8 cellular contexts compared by ENCODE assay signal in the genomic region with DNA sequence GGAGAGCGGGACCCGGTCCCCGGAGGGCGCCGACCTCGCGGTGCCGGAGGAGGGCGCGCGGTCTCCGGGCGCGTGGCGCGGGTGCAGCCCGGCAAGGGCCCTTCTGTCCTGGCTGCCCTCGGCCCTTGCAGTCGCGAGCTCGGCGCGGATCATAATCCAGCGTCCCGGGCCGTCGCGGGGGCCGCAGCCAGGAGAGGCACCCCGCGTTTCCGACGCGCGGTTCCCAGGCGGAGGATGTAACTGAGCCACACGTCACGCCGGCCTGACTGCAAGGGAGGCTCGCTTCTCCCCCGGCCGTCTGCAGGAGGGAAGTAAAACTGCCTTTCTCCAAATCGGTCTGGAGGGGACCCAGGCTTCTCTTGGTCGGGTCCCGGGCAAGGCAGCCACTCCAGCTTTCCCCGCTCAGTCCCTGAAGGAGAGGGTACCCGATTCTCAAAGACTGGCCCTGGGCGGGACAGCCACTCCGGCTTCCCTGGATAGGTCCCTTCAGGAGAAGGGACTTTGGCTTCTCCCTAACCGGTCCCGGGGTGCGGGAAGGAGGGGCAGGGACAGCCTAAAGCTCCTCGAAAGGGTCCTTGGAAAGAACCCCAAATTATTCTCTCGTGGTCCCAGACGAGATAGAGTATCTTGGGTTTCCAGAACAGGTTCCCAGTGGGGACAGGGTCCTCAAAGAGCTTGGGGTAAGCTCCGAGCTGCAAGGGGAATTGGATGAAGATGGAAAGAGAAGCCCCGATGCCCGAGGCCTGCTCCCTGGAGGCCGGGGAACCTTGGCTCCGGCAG. TPM values are rescaled to one million over a fixed set of nuclear protein-coding genes. Genes with fewer than 3 reads are reported as not detected.
DNase-seq lines count a peak whose midpoint lies in the region; ATAC-seq and TF ChIP-seq lines count a peak whose summit lies in the region.

No MANE protein-coding gene starts in this region.

- no peaks in the 10 kb centered on the region for H3K9me3 ChIP-seq in CD4-positive, alpha-beta T cell (ENCODE audit: control insufficient read depth, low read length)
- H3K9me3 ChIP-seq in naive thymus-derived CD4-positive, alpha-beta T cell (ENCODE audit: control insufficient read depth in 2 of 3, low read length in 3 of 3): no peaks in the 10 kb centered on the region
- no peaks in the 10 kb centered on the region for H3K9me3 ChIP-seq in aorta (ENCODE audit: control insufficient read depth, low read length)

- H3K36me3 ChIP-seq in naive thymus-derived CD4-positive, alpha-beta T cell (ENCODE audit: control insufficient read depth in 2 of 3, insufficient read depth in 3 of 3, low read length in 3 of 3): no peaks in the 10 kb centered on the region
- no peaks in the 10 kb centered on the region for H3K36me3 ChIP-seq in aorta (ENCODE audit: control insufficient read depth in 1 of 2, insufficient read depth in 2 of 2, low read length in 1 of 2)

- peak; percentile 34 for ATAC-seq in CD4-positive, alpha-beta T cell (ENCODE audit: poor library complexity)
- peak; percentile 43 for ATAC-seq in naive thymus-derived CD4-positive, alpha-beta T cell
- ATAC-seq in aorta (ENCODE audit: low FRiP score) (peak; percentile 69), GM21825 (IDR thresholded peaks at IDR 0.05; ENCODE audit: unreplicated experiment) (no peak), HG02938 (IDR thresholded peaks at IDR 0.05; ENCODE audit: unreplicated experiment) (no peak)

- no peaks in the 10 kb centered on the region for H3K36me3 Mint-ChIP-seq in CD4-positive, alpha-beta T cell (ENCODE audit: low read depth)
- peaks cover 3% of the 10 kb centered on the region for H3K36me3 Mint-ChIP-seq in T-helper 1 cell treated with Interleukin-12 subunit alpha and Interleukin-12 subunit beta and Interleukin-4 antibody, amounts not matched to agents 30 μg/mL and 1 μg/mL, for 36 hours (ENCODE audit: low read depth)
- H3K36me3 Mint-ChIP-seq in endothelial cell (ENCODE audit: low read depth, unreplicated experiment): peaks cover 8% of the 10 kb centered on the region
- H3K36me3 Mint-ChIP-seq in naive thymus-derived CD4-positive, alpha-beta T cell: peaks cover 0 to 1% (median 0%) of the 10 kb centered on the region in 5 donors

- H3K27ac ChIP-seq in CD4-positive, alpha-beta T cell (ENCODE audit: low read depth, low read length): no peak overlapping the region
- no peak overlapping the region for H3K27ac ChIP-seq in naive thymus-derived CD4-positive, alpha-beta T cell (ENCODE audit: low read depth, low read length)
- H3K27ac ChIP-seq in aorta (ENCODE audit: low read depth in 1 of 2, low read length in 2 of 2): no peak overlapping the region

- POLR2A ChIA-PET in CD4-positive, alpha-beta T cell (lab: Charles Lee): interaction anchor here (0.7 to 4.4 kb wide), 14 partner anchors 10 to 191 kb away, joined by 3 to 13 read pairs (median 4); no protein-coding TSS in a partner anchor
- POLR2A ChIA-PET in naive thymus-derived CD4-positive, alpha-beta T cell (lab: Charles Lee): interaction anchor here (0.8 to 2.2 kb wide), 13 partner anchors 7 to 115 kb away, joined by 3 to 9 read pairs (median 3); no protein-coding TSS in a partner anchor

- peaks cover 79% of the 10 kb centered on the region for H3K27me3 Mint-ChIP-seq in CD4-positive, alpha-beta T cell
- H3K27me3 Mint-ChIP-seq in T-helper 1 cell treated with Interleukin-12 subunit alpha and Interleukin-12 subunit beta and Interleukin-4 antibody, amounts not matched to agents 30 μg/mL and 1 μg/mL, for 36 hours (ENCODE audit: low read depth): peaks cover 86% of the 10 kb centered on the region
- peaks cover 16% of the 10 kb centered on the region for H3K27me3 Mint-ChIP-seq in endothelial cell (ENCODE audit: unreplicated experiment)
- H3K27me3 Mint-ChIP-seq in naive thymus-derived CD4-positive, alpha-beta T cell: peaks cover 55 to 91% (median 63%) of the 10 kb centered on the region in 5 donors

- H3K4me1 Mint-ChIP-seq in CD4-positive, alpha-beta T cell (ENCODE audit: low read depth): peaks cover 13% of the 10 kb centered on the region
- H3K4me1 Mint-ChIP-seq in T-helper 1 cell treated with Interleukin-12 subunit alpha and Interleukin-12 subunit beta and Interleukin-4 antibody, amounts not matched to agents 30 μg/mL and 1 μg/mL, for 36 hours (ENCODE audit: low read depth): peaks cover 2% of the 10 kb centered on the region
- peaks cover 34% of the 10 kb centered on the region for H3K4me1 Mint-ChIP-seq in endothelial cell (ENCODE audit: unreplicated experiment)
- peaks cover 4 to 18% (median 13%) of the 10 kb centered on the region in 7 donors for H3K4me1 Mint-ChIP-seq in naive thymus-derived CD4-positive, alpha-beta T cell

- peaks cover 59% of the 10 kb centered on the region for H3K27me3 ChIP-seq in CD4-positive, alpha-beta T cell (ENCODE audit: control insufficient read depth, insufficient read depth, low read length)
- H3K27me3 ChIP-seq in naive thymus-derived CD4-positive, alpha-beta T cell (ENCODE audit: control insufficient read depth in 2 of 2, insufficient read depth in 2 of 2, low read length in 2 of 2): peaks cover 6 to 21% of the 10 kb centered on the region in 2 donors
- H3K27me3 ChIP-seq in aorta (ENCODE audit: control insufficient read depth in 1 of 2, insufficient read depth in 2 of 2, low read length in 1 of 2): no peaks in the 10 kb centered on the region

- peak overlapping the region; percentile 34 for H3K4me3 ChIP-seq in naive thymus-derived CD4-positive, alpha-beta T cell (ENCODE audit: low read length)
- H3K4me3 ChIP-seq in aorta (ENCODE audit: low read length in 2 of 2): peak overlapping the region; percentile 29 to 61

- TF ChIP-seq CTCF in CD4-positive, alpha-beta T cell (IDR thresholded peaks at IDR 0.05): peak; percentile 12
- no peak for TF ChIP-seq CTCF in endothelial cell (IDR thresholded peaks at IDR 0.05; ENCODE audit: unreplicated experiment)

- H3K4me3 Mint-ChIP-seq in CD4-positive, alpha-beta T cell: peak overlapping the region; percentile 83
- peak overlapping the region; percentile 15 for H3K4me3 Mint-ChIP-seq in T-helper 1 cell treated with Interleukin-12 subunit alpha and Interleukin-12 subunit beta and Interleukin-4 antibody, amounts not matched to agents 30 μg/mL and 1 μg/mL, for 36 hours
- H3K4me3 Mint-ChIP-seq in endothelial cell (ENCODE audit: unreplicated experiment): peak overlapping the region; percentile 94
- peak overlapping the region; percentile 68 to 86 (median 77) for H3K4me3 Mint-ChIP-seq in naive thymus-derived CD4-positive, alpha-beta T cell

- intact Hi-C loops in CD4-positive, alpha-beta T cell (cut with DNase I, micrococcal nuclease): loop anchor here (5.0 to 10.0 kb wide), 2 partner anchors 101 to 299 kb away; a partner anchor contains a TSS
- intact Hi-C loops in naive thymus-derived CD4-positive, alpha-beta T cell (cut with micrococcal nuclease): loop anchor here in 1 of 2 donors (1.0 to 10.0 kb wide), 5 partner anchors 39 to 941 kb away; a partner anchor contains a TSS
- intact Hi-C loops in aorta (cut with DNase I): no loop called here

- no peak overlapping the region for H3K27ac Mint-ChIP-seq in CD4-positive, alpha-beta T cell
- no peak overlapping the region for H3K27ac Mint-ChIP-seq in T-helper 1 cell treated with Interleukin-12 subunit alpha and Interleukin-12 subunit beta and Interleukin-4 antibody, amounts not matched to agents 30 μg/mL and 1 μg/mL, for 36 hours
- no peak overlapping the region for H3K27ac Mint-ChIP-seq in endothelial cell (ENCODE audit: unreplicated experiment)
- peak overlapping the region in 1 of 9 donors; percentile 55 for H3K27ac Mint-ChIP-seq in naive thymus-derived CD4-positive, alpha-beta T cell

- CTCF ChIA-PET in CD4-positive, alpha-beta T cell (lab: Charles Lee): interaction anchor here (0.6 to 1.8 kb wide), 2 partner anchors 184 to 185 kb away, joined by 4 to 9 read pairs; no protein-coding TSS in a partner anchor
- CTCF ChIA-PET in naive thymus-derived CD4-positive, alpha-beta T cell (lab: Charles Lee): interaction anchor here (0.7 to 2.8 kb wide), 17 partner anchors 9 to 287 kb away, joined by 3 to 7 read pairs (median 4); no protein-coding TSS in a partner anchor

- peak in 9 of 10 experiments; percentile 27 to 54 (median 33) for DNase-seq in CD4-positive, alpha-beta T cell
- no peak for DNase-seq in endothelial cell (ENCODE audit: low spot score)
- DNase-seq in naive thymus-derived CD4-positive, alpha-beta T cell: peak in 4 of 9 donors; percentile 27 to 36 (median 29)
- DNase-seq in aorta: peak; percentile 62 to 80
- DNase-seq in glomerular visceral epithelial cell (ENCODE audit: extremely low spot score): no peak

- peaks cover 10 to 16% of the 10 kb centered on the region in 2 donors for H3K4me1 ChIP-seq in naive thymus-derived CD4-positive, alpha-beta T cell (ENCODE audit: control insufficient read depth in 2 of 2, insufficient read depth in 2 of 2, low read length in 2 of 2)
- H3K4me1 ChIP-seq in aorta (ENCODE audit: control insufficient read depth in 1 of 2, insufficient read depth in 2 of 2, low read length in 2 of 2): no peaks in the 10 kb centered on the region

- no peaks in the 10 kb centered on the region for H3K9me3 Mint-ChIP-seq in CD4-positive, alpha-beta T cell
- no peaks in the 10 kb centered on the region for H3K9me3 Mint-ChIP-seq in T-helper 1 cell treated with Interleukin-12 subunit alpha and Interleukin-12 subunit beta and Interleukin-4 antibody, amounts not matched to agents 30 μg/mL and 1 μg/mL, for 36 hours
- no peaks in the 10 kb centered on the region for H3K9me3 Mint-ChIP-seq in endothelial cell (ENCODE audit: unreplicated experiment)
- H3K9me3 Mint-ChIP-seq in naive thymus-derived CD4-positive, alpha-beta T cell: no peaks in the 10 kb centered on the region

- WGBS in aorta, 2 donors: 0% methylated on average over 55 to 60 of the region's 60 CpGs

RNA-seq across cellular contexts. Expression of a gene that starts 0.8 kb away (rescaled TPM):
- 1 to 10 TPM; 2.1 to 2.2 TPM for total RNA-seq in CD4-positive, alpha-beta T cell
- total RNA-seq in endothelial cell (ENCODE audit: unreplicated experiment) (120 TPM), aorta (10 to 100 TPM; 36.9 to 79.2 TPM)
- total RNA-seq in naive thymus-derived CD4-positive, alpha-beta T cell: 10 to 100 TPM in 2 of 5 experiments, 1 to 10 TPM in 3; 1.6 to 20.8 (median 3.9) TPM
- under 1 TPM; 0.35 to 0.45 TPM for polyA plus RNA-seq in naive thymus-derived CD4-positive, alpha-beta T cell
- polyA plus RNA-seq in aorta: 10 to 100 TPM in 1 of 2 donors, 1 to 10 TPM in 1; 7.0 to 12.9 TPM

Comparison
In these comparisons a context has a peak if more than half of its experiments do, and no peak if none do; other contexts are left out.
1. ATAC-seq: peak in CD4-positive, alpha-beta T cell (single experiment), naive thymus-derived CD4-positive, alpha-beta T cell (single experiment) and aorta (single experiment); none in GM21825 (single experiment) and HG02938 (single experiment).
2. DNase-seq: peak in CD4-positive, alpha-beta T cell (9 of 10) and aorta (2 of 2); none in endothelial cell (single experiment) and glomerular visceral epithelial cell (single experiment).
3. H3K4me3 Mint-ChIP-seq: peak in every context shown above with its lines; median percentile 94 in endothelial cell; 83 in CD4-positive, alpha-beta T cell; 77 in naive thymus-derived CD4-positive, alpha-beta T cell; 15 in T-helper 1 cell treated with Interleukin-12 subunit alpha and Interleukin-12 subunit beta and Interleukin-4 antibody, amounts not matched to agents 30 μg/mL and 1 μg/mL, for 36 hours.
4. intact Hi-C loops: an anchor here in CD4-positive, alpha-beta T cell (5.0 to 10.0 kb wide); none called in aorta.